8 cellular contexts compared by ENCODE assay signal in genomic region chr11:9535189-9535781, GRCh38. TPM values are rescaled to one million over a fixed set of nuclear protein-coding genes. Genes with fewer than 3 reads are reported as not detected.
A peak's percentile ranks its signal among the peaks of the same experiment; 100 is the strongest.
DNase-seq lines count a peak whose midpoint lies in the region; TF ChIP-seq lines count a peak whose summit lies in the region.

No MANE protein-coding gene starts in this region.

- peaks cover 19% of the 10 kb centered on the region for H3K4me1 Mint-ChIP-seq in type B pancreatic cell (ENCODE audit: unreplicated experiment)

- no peaks in the 10 kb centered on the region for H3K9me3 Mint-ChIP-seq in type B pancreatic cell

- H3K9me3 ChIP-seq in GM23248 (ENCODE audit: low read depth): no peaks in the 10 kb centered on the region

- DNase-seq in AG09309 (ENCODE audit: low read depth) (peak; percentile 73), GM23248 (peak; percentile 92), RKO (ENCODE audit: low spot score) (peak; percentile 30), globus pallidus (ENCODE audit: low spot score) (peak; percentile 45), posterior cingulate gyrus (peak in 8 of 10 donors; percentile 30 to 92 (median 50)), type B pancreatic cell (ENCODE audit: extremely low spot score, unreplicated experiment) (no peak), NCI-H1105 (lab: John Stamatoyannopoulos, UW) (no peak)
- DNase-seq in activated T-helper 9 cell treated with anti-CD3 and anti-CD28 coated beads, Interleukin-2, amount 50 U/mL, for 16 hours (ENCODE audit: low read depth): peak; percentile 64

- peak overlapping the region; percentile 46 for H3K9ac ChIP-seq in GM23248

- H3K79me2 ChIP-seq in GM23248 (ENCODE audit: insufficient read depth): no peaks in the 10 kb centered on the region

- H3K36me3 ChIP-seq in GM23248 (ENCODE audit: low read depth): no peaks in the 10 kb centered on the region

- H3F3A ChIP-seq in GM23248 (ENCODE audit: insufficient read depth): peaks cover 14% of the 10 kb centered on the region; the same call in 1 of the 2 replicates

- no peaks in the 10 kb centered on the region for H3K27me3 Mint-ChIP-seq in type B pancreatic cell

- H3K4me3 ChIP-seq in AG09309 (ENCODE audit: control insufficient read depth, low read depth, low read length) (no peak overlapping the region), GM23248 (no peak overlapping the region)

- peak overlapping the region; percentile 66 for H3K27ac ChIP-seq in GM23248

- no peak overlapping the region for H3K4me2 ChIP-seq in GM23248 (ENCODE audit: unreplicated experiment)

- H3K27ac Mint-ChIP-seq in type B pancreatic cell: no peak overlapping the region

- H3K4me3 Mint-ChIP-seq in type B pancreatic cell: no peak overlapping the region

- TF ChIP-seq CTCF in AG09309 (IDR thresholded peaks at IDR 0.05; ENCODE audit: control insufficient read depth, insufficient read depth, low read depth, low read length, missing control alignments) (peak; percentile 82), type B pancreatic cell (conservative IDR thresholded peaks at IDR 0.05) (peak; percentile 86)

- no peaks in the 10 kb centered on the region for H3K27me3 ChIP-seq in GM23248 (replicated peaks; ENCODE audit: insufficient read depth)

- intact Hi-C loops in posterior cingulate gyrus (cut with DNase I): loop anchor here (2.0 to 10.0 kb wide), 2 partner anchors 78 to 210 kb away; no protein-coding TSS in a partner anchor

- H3K9me2 ChIP-seq in GM23248 (ENCODE audit: insufficient read depth): no peaks in the 10 kb centered on the region

- peaks cover 6% of the 10 kb centered on the region for H3K4me1 ChIP-seq in GM23248 (ENCODE audit: insufficient read depth)

- peak overlapping the region; percentile 20; the same call in 1 of the 2 replicates for H2AFZ ChIP-seq in GM23248

- no peaks in the 10 kb centered on the region for H3K36me3 Mint-ChIP-seq in type B pancreatic cell

- H4K20me1 ChIP-seq in GM23248 (ENCODE audit: insufficient read depth): no peaks in the 10 kb centered on the region

- in situ Hi-C loops in GM23248 (cut with MboI): no loop called here

- WGBS in GM23248 (ENCODE audit: low coverage in 1 of 2, low lambda C conversion rate in 2 of 2, missing lambda C conversion rate in 2 of 2), 2 experiments: 36 to 41% methylated on average over 6 of the region's 6 CpGs

RNA-seq across cellular contexts. Expression of gene WEE1, which starts 38.2 kb away (rescaled TPM):
- total RNA-seq in GM23248 (2014; rRNA removed; shearing (Covaris generic)): 28.1 and 35.2 TPM in 2 replicates
- polyA plus RNA-seq in GM23248 (2016; fragmentation: Nextera tagmentation; extraction: Ambion mirVana): 11.8 and 13.1 TPM in 2 replicates
- 80.1 and 104 TPM in 2 replicates for total RNA-seq in type B pancreatic cell (ENCODE audit: low replicate concordance)

Comparison
In these comparisons a context has a peak if more than half of its experiments do, and no peak if none do; other contexts are left out.
1. DNase-seq: peak in AG09309 (single experiment), GM23248 (single experiment), RKO (single experiment), activated T-helper 9 cell treated with anti-CD3 and anti-CD28 coated beads, Interleukin-2, amount 50 U/mL, for 16 hours (single experiment), globus pallidus (single experiment) and posterior cingulate gyrus (8 of 10); none in type B pancreatic cell (single experiment) and NCI-H1105 (single experiment).